In the genomic region with DNA sequence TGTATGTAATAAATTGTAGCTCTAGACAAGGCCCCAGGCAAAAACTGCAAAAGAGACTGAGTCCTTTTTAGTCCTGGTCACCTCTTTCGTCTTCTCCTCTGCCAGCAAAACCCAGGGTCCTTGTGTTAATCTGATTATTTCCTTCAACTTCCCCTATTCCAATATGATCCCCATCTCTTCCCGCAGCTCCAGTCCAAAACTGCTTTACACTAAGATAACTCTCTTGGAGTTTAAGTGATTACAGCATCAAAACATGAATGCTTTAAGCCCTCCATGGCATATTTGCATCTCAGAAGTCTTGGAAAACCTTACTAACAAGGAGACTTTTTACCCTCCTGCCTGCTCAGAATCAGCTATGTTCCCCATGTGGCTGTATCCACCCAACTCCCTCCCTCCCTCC, we compare ENCODE assay signal across 1 cellular context.
TF ChIP-seq lines count a peak whose summit lies in the region.

No MANE protein-coding gene starts in this region.

TF ChIP-seq in K562, 482 proteins besides CTCF, POLR2A, EP300 and RAD21 (continued from another document):
- TF ChIP-seq DIDO1 (tag; IDR thresholded peaks at IDR 0.05; ENCODE audit: low read depth) (no peak), SUPT5H (IDR thresholded peaks at IDR 0.05) (no peak)
